8 cellular contexts compared by ENCODE assay signal in genomic region chr11:65637794-65638317, GRCh38. TPM values are rescaled to one million over a fixed set of nuclear protein-coding genes. Genes with fewer than 3 reads are reported as not detected.
DNase-seq lines count a peak whose midpoint lies in the region; ATAC-seq, FAIRE-seq and TF ChIP-seq lines count a peak whose summit lies in the region.

SIPA1 (plus strand) TSS chr11:65638101; CDS start chr11:65640922, 2,821 bp downstream.

- H3K4me1 Mint-ChIP-seq in H9 (peaks cover 22 to 23% of the 10 kb centered on the region in 2 experiments), WTC11 (peaks cover 22% of the 10 kb centered on the region), immature natural killer cell (peaks cover 68 to 72% of the 10 kb centered on the region in 2 donors)

- H3K56ac ChIP-seq in H9 (ENCODE audit: insufficient read length, low read depth, low read length): no peak within 1 kb of the TSS

- H3K4me3 ChIP-seq in cardiac fibroblast (replicated peaks in 1 of 2; ENCODE audit: low read depth in 2 of 2, low read length in 2 of 2) (peak within 1 kb of the TSS; percentile 73 to 78), small intestine (ENCODE audit: low read depth in 1 of 2, low read length in 2 of 2) (peak within 1 kb of the TSS; percentile 71 to 72)

- no peak within 1 kb of the TSS; the same call in 1 of the 2 replicates for H3K14ac ChIP-seq in H9 (ENCODE audit: insufficient read depth, low read length)

- CTCF ChIA-PET in WTC11 (lab: Charles Lee): interaction anchor here (0.6 to 2.6 kb wide), 41 partner anchors 9 to 949 kb away, joined by 3 to 36 read pairs (median 5); partner anchors contain the start of genes CCDC85B, FAM89B, FIBP and KAT5

- TF ChIP-seq CTCF in H9 (conservative IDR thresholded peaks at IDR 0.05) (peak; percentile 58), WTC11 (IDR thresholded peaks at IDR 0.05) (no peak), cardiac fibroblast (IDR thresholded peaks at IDR 0.05; ENCODE audit: low read depth, low read length) (peak; percentile 67)

- H3K18ac ChIP-seq in H9 (ENCODE audit: insufficient read length, low read depth, low read length): no peak within 1 kb of the TSS

- peaks cover 15 to 17% of the 10 kb centered on the region in 2 donors for H3K36me3 ChIP-seq in small intestine (ENCODE audit: control insufficient read depth in 2 of 2, insufficient read depth in 2 of 2, low read length in 2 of 2)

- no peaks in the 10 kb centered on the region; the same call in 1 of the 2 replicates for H3K4me1 ChIP-seq in H9 (ENCODE audit: insufficient read depth, low read length)
- H3K4me1 ChIP-seq in small intestine (ENCODE audit: control insufficient read depth in 2 of 2, insufficient read depth in 1 of 2, low read depth in 1 of 2, low read length in 1 of 2): peaks cover 0 to 2% of the 10 kb centered on the region in 2 donors

- no peak within 1 kb of the TSS for H4K8ac ChIP-seq in H9 (replicated peaks; ENCODE audit: insufficient read length, low read depth, low read length)

- no peak within 1 kb of the TSS for H2BK12ac ChIP-seq in H9 (ENCODE audit: insufficient read length, low read depth, low read length)

- H3K27me3 ChIP-seq in H9 (ENCODE audit: insufficient read depth, low read length): no peaks in the 10 kb centered on the region
- H3K27me3 ChIP-seq in small intestine (ENCODE audit: control insufficient read depth in 2 of 2, insufficient read depth in 2 of 2, low read length in 2 of 2): no peaks in the 10 kb centered on the region

- peak; percentile 70 for ATAC-seq in WTC11

- no CpG with 5 or more reads among the region's 42 CpGs for WGBS in H9 (ENCODE audit: extremely low coverage, insufficient read length, low lambda C conversion rate)
- WGBS in small intestine, 3 donors: 5 to 9% (median 7%) methylated on average over 22 to 42 of the region's 42 CpGs

- POLR2A ChIA-PET in WTC11 (lab: Charles Lee): interaction anchor here (0.6 to 2.1 kb wide), 15 partner anchors 9 to 1636 kb away, joined by 3 to 20 read pairs (median 6); partner anchors contain the start of genes CFL1, FAM89B, MUS81 and PCNX3

- FAIRE-seq in small intestine (lab: Jason Lieb, UNC): no peak

- no peak within 1 kb of the TSS for H3T11ph ChIP-seq in H9 (ENCODE audit: low read length)

- no peaks in the 10 kb centered on the region for H4K20me1 ChIP-seq in H9 (ENCODE audit: control insufficient read depth, insufficient read depth, insufficient read length)

- no peaks in the 10 kb centered on the region for H3K9me3 ChIP-seq in H9 (ENCODE audit: control insufficient read depth, low read depth, low read length)
- no peaks in the 10 kb centered on the region for H3K9me3 ChIP-seq in small intestine (ENCODE audit: control insufficient read depth, low read depth)

- H3K27ac Mint-ChIP-seq in H9: peak within 1 kb of the TSS; percentile 67 to 95 (median 91); a peak in 6 of 7 replicates
- H3K27ac Mint-ChIP-seq in WTC11: peak within 1 kb of the TSS; percentile 94
- peak within 1 kb of the TSS; percentile 99 to 100 (median 100) for H3K27ac Mint-ChIP-seq in immature natural killer cell

- H3K23ac ChIP-seq in H9 (ENCODE audit: insufficient read length, low read depth, low read length): no peak within 1 kb of the TSS

- H3K4me2 ChIP-seq in H9 (ENCODE audit: insufficient read depth, insufficient read length, low read length): peak within 1 kb of the TSS; percentile 64

- H2BK120ac ChIP-seq in H9 (ENCODE audit: low read depth, low read length, poor library complexity, severe bottlenecking): no peak within 1 kb of the TSS

- H2BK20ac ChIP-seq in H9 (ENCODE audit: low read depth, low read length, poor library complexity, severe bottlenecking): no peak within 1 kb of the TSS

- H4K5ac ChIP-seq in H9 (ENCODE audit: insufficient read length, low read depth, low read length): no peak within 1 kb of the TSS

- peak within 1 kb of the TSS; percentile 11 for H3K9ac ChIP-seq in H9 (ENCODE audit: extremely low read depth, insufficient read length, low read length)

- H3K4me3 Mint-ChIP-seq in H9 (peak within 1 kb of the TSS; percentile 72 to 86), WTC11 (peak within 1 kb of the TSS; percentile 81), immature natural killer cell (peak within 1 kb of the TSS; percentile 91 to 100 (median 92))

- H3K4ac ChIP-seq in H9 (ENCODE audit: low read depth, low read length): no peak within 1 kb of the TSS

- H2AFZ ChIP-seq in H9 (ENCODE audit: low read length): no peak within 1 kb of the TSS

- H3K27me3 Mint-ChIP-seq in H9 (ENCODE audit: low read depth): no peaks in the 10 kb centered on the region
- H3K27me3 Mint-ChIP-seq in WTC11 (ENCODE audit: low read depth): no peaks in the 10 kb centered on the region
- H3K27me3 Mint-ChIP-seq in immature natural killer cell (ENCODE audit: low read depth in 3 of 3): peaks cover 34 to 48% (median 36%) of the 10 kb centered on the region in 3 donors

- H3K9me3 Mint-ChIP-seq in H9: no peaks in the 10 kb centered on the region
- H3K9me3 Mint-ChIP-seq in WTC11: no peaks in the 10 kb centered on the region
- H3K9me3 Mint-ChIP-seq in immature natural killer cell: no peaks in the 10 kb centered on the region

- peaks cover 13% of the 10 kb centered on the region for H3K23me2 ChIP-seq in H9 (ENCODE audit: insufficient read length, low read depth, low read length, poor library complexity, severe bottlenecking)

- H3K79me2 ChIP-seq in H9 (ENCODE audit: insufficient read depth, low read length): no peaks in the 10 kb centered on the region

- no peak within 1 kb of the TSS for H2AK5ac ChIP-seq in H9 (ENCODE audit: insufficient read length, low read length)

- no peak within 1 kb of the TSS for H2BK15ac ChIP-seq in H9 (ENCODE audit: low read depth, low read length)

- peaks cover 16 to 23% (median 19%) of the 10 kb centered on the region in 3 experiments; a peak in 6 of 7 replicates for H3K36me3 Mint-ChIP-seq in H9 (ENCODE audit: insufficient read depth in 1 of 3, low read depth in 3 of 3)
- H3K36me3 Mint-ChIP-seq in WTC11: peaks cover 14% of the 10 kb centered on the region
- peaks cover 0 to 16% (median 6%) of the 10 kb centered on the region in 3 donors for H3K36me3 Mint-ChIP-seq in immature natural killer cell

- H3K27ac ChIP-seq in H9 (ENCODE audit: insufficient read length, low read depth, low read length) (no peak within 1 kb of the TSS), small intestine (ENCODE audit: low read depth in 1 of 2, low read length in 1 of 2) (peak within 1 kb of the TSS; percentile 68 to 94)

- no peaks in the 10 kb centered on the region for H3K79me1 ChIP-seq in H9 (ENCODE audit: insufficient read depth, low read depth, low read length, poor library complexity, severe bottlenecking)

- DNase-seq in ELR (ENCODE audit: low read depth) (peak; percentile 97), H9 (peak; percentile 96), NCI-H1092 treated with DMSO at 0.1 percent for 48 hours (lab: John Stamatoyannopoulos, UW) (peak; percentile 65), WTC11 (ENCODE audit: low spot score) (peak; percentile 89), cardiac fibroblast (ENCODE audit: low read depth in 2 of 2) (peak; percentile 91 to 93), immature natural killer cell (peak; percentile 85 to 87 (median 85)), small intestine (peak; percentile 62), NCI-H446 treated with DMSO at 0.1 percent for 48 hours (lab: John Stamatoyannopoulos, UW) (no peak)

- H4K91ac ChIP-seq in H9 (ENCODE audit: insufficient read length, low read depth, low read length): no peak within 1 kb of the TSS

- H2BK5ac ChIP-seq in H9 (ENCODE audit: insufficient read length, low read length): no peak within 1 kb of the TSS

TF ChIP-seq in WTC11, 78 proteins besides CTCF, POLR2A, EP300 and RAD21 (continues in another document):
- TF ChIP-seq SP1 (CRISPR knock-in tag; conservative IDR thresholded peaks at IDR 0.05) (peak; percentile 81), ZNF121 (CRISPR knock-in tag; IDR thresholded peaks at IDR 0.05) (no peak), ARID4B (CRISPR knock-in tag; IDR thresholded peaks at IDR 0.05; ENCODE audit: borderline replicate concordance) (peak; percentile 72; the same call in 1 of the 2 replicates), KAT7 (CRISPR knock-in tag; IDR thresholded peaks at IDR 0.05; ENCODE audit: borderline replicate concordance) (no peak)

RNA-seq across cellular contexts. Expression of gene SIPA1, which starts in this region (rescaled TPM):
- total RNA-seq in H9 (2021) (32.0 and 37.4 TPM in 2 replicates), WTC11 (2021) (63.3 to 71.7 TPM (median 65.4 TPM) in 3 replicates)
- polyA plus RNA-seq in immature natural killer cell (100 to 1,000 TPM; 166 to 430 (median 222) TPM), small intestine (10 to 100 TPM; 21.7 to 45.2 (median 41.1) TPM)
